ENCODE assay signal across 35 cellular contexts in the genomic region with DNA sequence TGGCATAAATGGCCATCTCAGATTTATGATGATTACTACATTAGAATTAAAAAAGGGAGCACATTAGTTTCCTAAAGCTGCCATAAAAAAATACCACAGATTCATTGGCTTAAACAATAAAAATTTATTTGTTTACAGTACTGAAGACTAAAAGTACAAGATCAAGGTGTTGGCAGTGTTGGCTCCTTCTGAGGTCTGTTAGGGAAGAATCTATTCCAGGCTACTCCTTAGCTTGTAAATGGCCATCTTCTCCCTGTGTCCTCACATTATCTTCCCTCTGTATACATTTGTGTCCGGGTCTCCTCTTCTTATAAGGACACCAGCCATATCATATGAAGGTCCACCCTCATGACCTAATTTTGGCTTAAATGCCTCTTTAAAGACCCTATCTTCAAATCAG.
DNase-seq lines count a peak whose midpoint lies in the region; ATAC-seq, FAIRE-seq and TF ChIP-seq lines count a peak whose summit lies in the region.
"Had no signal": no experiment of that assay in that cellular context is flagged by ENCODE, and none has a peak within 500 bp of the region (broad histone marks: within the 10 kb centered on the region; RNA-seq: fewer than 3 reads in every experiment).

No MANE protein-coding gene starts in this region.

- no peaks in the 10 kb centered on the region for H3K9me2 ChIP-seq in PC-3 (replicated peaks; ENCODE audit: low read length)

- no peaks in the 10 kb centered on the region for H3K9me3 ChIP-seq in PC-3 (ENCODE audit: low read length)
- H3K9me3 ChIP-seq in prostate gland: no peaks in the 10 kb centered on the region
- no peaks in the 10 kb centered on the region for H3K9me3 ChIP-seq in neuronal stem cell (replicated peaks in 1 of 2; ENCODE audit: control insufficient read depth in 2 of 2, insufficient read depth in 1 of 2, low read depth in 1 of 2, low read length in 2 of 2)
- H3K9me3 ChIP-seq: A549; BE2C; BLaER1; BLaER1 treated with 17β-estradiol and CSF1 and Interleukin-3, amounts not matched to agents 10 nM and 100 nM; Caco-2 had no signal

- TF ChIP-seq POLR2A in prostate gland (IDR thresholded peaks at IDR 0.05): no peak

- no peak overlapping the region for H3K4me2 ChIP-seq in PC-3 (ENCODE audit: low read length)
- no peak overlapping the region for H3K4me2 ChIP-seq in neuronal stem cell (ENCODE audit: insufficient read depth, low read length, poor library complexity, severe bottlenecking)
- H3K4me2 ChIP-seq: A549; BLaER1; BLaER1 treated with 17β-estradiol and CSF1 and Interleukin-3, amounts not matched to agents 10 nM and 100 nM had no signal

- H3K4me3 ChIP-seq in LNCaP clone FGC (ENCODE audit: low read depth, low read length) (no peak overlapping the region), PC-3 (ENCODE audit: low read length) (no peak overlapping the region), prostate gland (no peak overlapping the region), neuronal stem cell (ENCODE audit: low read length in 2 of 2) (no peak overlapping the region)
- H3K4me3 ChIP-seq: A549; BLaER1; BLaER1 treated with 17β-estradiol and CSF1 and Interleukin-3, amounts not matched to agents 10 nM and 100 nM had no signal

- CTCF ChIA-PET in PC-3 (lab: Charles Lee): no interaction called here

- H3K4me1 ChIP-seq in PC-3 (ENCODE audit: insufficient read depth, low read length) (no peaks in the 10 kb centered on the region), prostate gland (replicated peaks) (no peaks in the 10 kb centered on the region), neuronal stem cell (ENCODE audit: control insufficient read depth in 2 of 2, insufficient read depth in 1 of 2, low read depth in 1 of 2, low read length in 2 of 2) (no peaks in the 10 kb centered on the region)
- H3K4me1 ChIP-seq: A549; BLaER1; BLaER1 treated with 17β-estradiol and CSF1 and Interleukin-3, amounts not matched to agents 10 nM and 100 nM; Caco-2 had no signal

- H4K8ac ChIP-seq in neuronal stem cell (ENCODE audit: low read depth, low read length): no peak overlapping the region

- intact Hi-C loops in PC-3 (cut with micrococcal nuclease) (no loop called here), prostate gland (cut with DNase I) (no loop called here)

- H2BK15ac ChIP-seq in neuronal stem cell (ENCODE audit: low read length): no peak overlapping the region

- DNase-seq in LNCaP clone FGC (ENCODE audit: low read depth): peak; percentile 77
- DNase-seq in PC-3: no peak
- peak; percentile 58 for DNase-seq in prostate gland (ENCODE audit: low spot score)
- DNase-seq in RCC 7860 (ENCODE audit: low spot score): no peak
- no peak for DNase-seq in globus pallidus (ENCODE audit: low spot score)
- no peak for DNase-seq in neuronal stem cell (ENCODE audit: low spot score)
- DNase-seq: 8988T; ACHN; AML-193; BE2C; C1 segment of cervical spinal cord; Caco-2; Calu3; CD4-positive, alpha-beta memory T cell; CD4-positive, alpha-beta T cell; CD4-positive, CD25-positive, alpha-beta regulatory T cell; CD8-positive, alpha-beta memory T cell; CD8-positive, alpha-beta T cell; COR-L47; DMS 273 treated with DMSO at 0.1 percent for 48 hours; DMS153; DMS53; DMS79; DMS79 treated with DMSO at 0.1 percent for 48 hours; DND-41; EL had no signal

- H3K27me3 ChIP-seq in PC-3 (ENCODE audit: low read length) (no peaks in the 10 kb centered on the region), prostate gland (replicated peaks; ENCODE audit: insufficient read depth) (no peaks in the 10 kb centered on the region), neuronal stem cell (ENCODE audit: control insufficient read depth in 3 of 3, insufficient read depth in 3 of 3, low read depth in 1 of 3, low read length in 3 of 3) (no peaks in the 10 kb centered on the region)
- H3K27me3 ChIP-seq: BE2C; BLaER1; BLaER1 treated with 17β-estradiol and CSF1 and Interleukin-3, amounts not matched to agents 10 nM and 100 nM had no signal

- no peak overlapping the region for H2BK12ac ChIP-seq in neuronal stem cell (ENCODE audit: low read length)

- TF ChIP-seq CTCF in LNCaP clone FGC (IDR thresholded peaks at IDR 0.05; ENCODE audit: control insufficient read depth, extremely low read depth, insufficient read depth) (no peak), PC-3 (conservative IDR thresholded peaks at IDR 0.05; ENCODE audit: low read depth, low read length) (no peak), VCaP (conservative IDR thresholded peaks at IDR 0.05) (no peak), prostate gland (IDR thresholded peaks at IDR 0.05) (no peak)

- peak; percentile 48; the same call in 1 of the 2 replicates for ATAC-seq in PC-3
- ATAC-seq in HG03139 (IDR thresholded peaks at IDR 0.05; ENCODE audit: unreplicated experiment): no peak
- ATAC-seq: A549; CD8-positive, alpha-beta T cell had no signal

- H4K20me1 ChIP-seq in PC-3 (ENCODE audit: low read length): no peaks in the 10 kb centered on the region
- H4K20me1 ChIP-seq: BLaER1; BLaER1 treated with 17β-estradiol and CSF1 and Interleukin-3, amounts not matched to agents 10 nM and 100 nM had no signal

- H3K79me1 ChIP-seq in neuronal stem cell (ENCODE audit: low read depth, low read length): no peaks in the 10 kb centered on the region

- BruUV-seq in PC-3 (replicated peaks; lab: Mats Ljungman, UMichigan): no TSS peak

- no peak overlapping the region for H3K23ac ChIP-seq in neuronal stem cell (ENCODE audit: low read depth, low read length, poor library complexity)

- no peaks in the 10 kb centered on the region for H3K79me2 ChIP-seq in PC-3 (ENCODE audit: low read length)

- no peak overlapping the region for H3K27ac ChIP-seq in PC-3 (ENCODE audit: low read length)
- H3K27ac ChIP-seq in VCaP: peak overlapping the region; percentile 48; the same call in 1 of the 2 replicates
- H3K27ac ChIP-seq in prostate gland: peak overlapping the region in 1 of 2 donors; percentile 33
- H3K27ac ChIP-seq in neuronal stem cell (replicated peaks; ENCODE audit: low read length): no peak overlapping the region
- H3K27ac ChIP-seq: 22Rv1; A549; BLaER1; BLaER1 treated with 17β-estradiol and CSF1 and Interleukin-3, amounts not matched to agents 10 nM and 100 nM; C4-2B had no signal

- no peak overlapping the region for H2AK5ac ChIP-seq in neuronal stem cell (ENCODE audit: low read depth, low read length)

- no peak overlapping the region for H3K9ac ChIP-seq in PC-3 (ENCODE audit: low read length)
- no peak overlapping the region for H3K9ac ChIP-seq in neuronal stem cell (ENCODE audit: low read depth, low read length, poor library complexity)
- H3K9ac ChIP-seq: BLaER1; BLaER1 treated with 17β-estradiol and CSF1 and Interleukin-3, amounts not matched to agents 10 nM and 100 nM had no signal

- H2BK5ac ChIP-seq in neuronal stem cell (ENCODE audit: low read length): no peak overlapping the region

- H3K4ac ChIP-seq in neuronal stem cell (ENCODE audit: low read length): no peak overlapping the region

- H4K91ac ChIP-seq in neuronal stem cell (ENCODE audit: low read depth, low read length, poor library complexity): no peak overlapping the region

- no peaks in the 10 kb centered on the region for H3K36me3 ChIP-seq in PC-3 (ENCODE audit: low read depth, low read length)
- H3K36me3 ChIP-seq in prostate gland: no peaks in the 10 kb centered on the region
- no peaks in the 10 kb centered on the region for H3K36me3 ChIP-seq in neuronal stem cell (replicated peaks in 1 of 2; ENCODE audit: control insufficient read depth in 2 of 2, insufficient read depth in 2 of 2, low read length in 2 of 2)
- H3K36me3 ChIP-seq: BE2C; BLaER1; BLaER1 treated with 17β-estradiol and CSF1 and Interleukin-3, amounts not matched to agents 10 nM and 100 nM had no signal

- no peak overlapping the region for H2AFZ ChIP-seq in PC-3 (ENCODE audit: low read length)
- no peak overlapping the region for H2AFZ ChIP-seq in neuronal stem cell (ENCODE audit: low read length)

- H2BK120ac ChIP-seq in neuronal stem cell (ENCODE audit: low read depth, low read length): no peak overlapping the region

- POLR2A ChIA-PET in PC-3 (lab: Charles Lee; ENCODE audit: unreplicated experiment): no interaction called here

- no peak overlapping the region for H3K14ac ChIP-seq in neuronal stem cell (ENCODE audit: low read length)

- no peak for FAIRE-seq in RCC 7860 (lab: Jason Lieb, UNC)
- FAIRE-seq: A204.1, A549, D721Med had no signal

- WGBS in prostate gland: 11% methylated on average over 1 of the region's 1 CpG
- WGBS in neuronal stem cell (ENCODE audit: extremely low coverage in 2 of 2, insufficient read length in 2 of 2, insufficient replicate concordance in 1 of 2), 2 donors: no CpG with 5 or more reads among the region's 1 CpG

- no peak overlapping the region for H3K18ac ChIP-seq in neuronal stem cell (ENCODE audit: low read length)

- no peaks in the 10 kb centered on the region for H3F3A ChIP-seq in PC-3 (ENCODE audit: low read length, unreplicated experiment)

Comparison
In these comparisons a context has a peak if more than half of its experiments do, and no peak if none do; other contexts are left out.
1. DNase-seq: peak in LNCaP clone FGC (single experiment) and prostate gland (single experiment); none in PC-3 (single experiment), RCC 7860 (single experiment), globus pallidus (single experiment) and neuronal stem cell (single experiment).